In the genomic region with DNA sequence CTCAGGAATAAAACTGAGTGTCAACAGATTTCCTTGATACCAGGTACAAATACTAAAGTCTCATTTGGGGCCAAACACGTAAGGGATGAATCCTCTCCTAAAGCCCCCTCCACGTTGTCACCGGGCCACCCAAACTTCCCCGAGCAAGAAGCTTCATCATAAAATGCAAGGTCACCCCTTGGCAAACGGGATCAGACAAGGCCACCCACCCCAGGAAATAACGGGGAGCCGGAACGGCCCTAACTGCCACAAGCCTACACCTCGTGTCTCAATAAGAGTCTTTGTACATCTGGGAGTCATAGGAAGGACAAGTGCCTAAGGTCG, we compare ENCODE assay signal across 9 cellular contexts. TPM values are rescaled to one million over a fixed set of nuclear protein-coding genes. Genes with fewer than 3 reads are reported as not detected.
A peak's percentile ranks its signal among the peaks of the same experiment; 100 is the strongest.
DNase-seq lines count a peak whose midpoint lies in the region; ATAC-seq and TF ChIP-seq lines count a peak whose summit lies in the region.
"Had no signal": no experiment of that assay in that cellular context is flagged by ENCODE, and none has a peak within 500 bp of the region (broad histone marks: within the 10 kb centered on the region; RNA-seq: fewer than 3 reads in every experiment).

No MANE protein-coding gene starts in this region.

- H3K27ac ChIP-seq in angular gyrus (ENCODE audit: low read depth, low read length) = peak overlapping the region; percentile 87
- peak overlapping the region; percentile 89 for H3K27ac ChIP-seq in layer of hippocampus (ENCODE audit: low read depth, low read length)
- peak overlapping the region; percentile 87 to 94 for H3K27ac ChIP-seq in thoracic aorta

- H3K4me3 ChIP-seq in thoracic aorta = peak overlapping the region; percentile 86

- peak; percentile 21 for DNase-seq in activated CD4-positive, alpha-beta T cell treated with anti-CD3 and anti-CD28 coated beads for 48 hours
- DNase-seq in activated CD4-positive, alpha-beta T cell treated with anti-CD3 and anti-CD28 coated beads, Interleukin-2, amount 50 U/mL, for 1 hour = no peak
- DNase-seq in thoracic aorta (ENCODE audit: low spot score) = no peak
- no peak for DNase-seq in central memory CD4-positive, alpha-beta T cell
- no peak for DNase-seq in NCI-H524 (lab: John Stamatoyannopoulos, UW)

- TF ChIP-seq CTCF in thoracic aorta (IDR thresholded peaks at IDR 0.05) = no peak

- H3K27me3 ChIP-seq in layer of hippocampus (ENCODE audit: control insufficient read depth, insufficient read depth, low read length) (no peaks in the 10 kb centered on the region), thoracic aorta (replicated peaks; ENCODE audit: insufficient read depth) (no peaks in the 10 kb centered on the region)

- ATAC-seq in thoracic aorta (ENCODE audit: insufficient number of reproducible peaks, low FRiP score, low read depth) = no peak
- no peak for ATAC-seq in HG03342 (IDR thresholded peaks at IDR 0.05; ENCODE audit: unreplicated experiment)

- H3K36me3 ChIP-seq in thoracic aorta = peaks cover 46% of the 10 kb centered on the region

- H3K9me3 ChIP-seq in thoracic aorta = no peaks in the 10 kb centered on the region

- peaks cover 32 to 44% of the 10 kb centered on the region in 2 donors for H3K4me1 ChIP-seq in thoracic aorta (ENCODE audit: control insufficient read depth in 1 of 2, low read depth in 2 of 2)

RNA-seq across cellular contexts. Expression of gene EEF2, which starts 0.7 kb away (rescaled TPM):
- total RNA-seq in thoracic aorta = 1,000 to 10,000 TPM; 1,268 to 1,436 TPM

RNA-seq across cellular contexts. Expression of gene DAPK3, which starts 13.6 kb away (rescaled TPM):
- total RNA-seq in thoracic aorta = 100 to 1,000 TPM; 167 to 241 TPM

RNA-seq across cellular contexts. Expression of gene PIAS4, which starts 23.0 kb away (rescaled TPM):
- total RNA-seq in thoracic aorta = 10 to 100 TPM; 10.2 to 32.2 TPM

RNA-seq across cellular contexts. Expression of gene NMRK2, which starts 51.7 kb away (rescaled TPM):
- total RNA-seq in thoracic aorta = 1 to 10 TPM in 1 of 2 donors, not detected in 1; 1.8 TPM
- total RNA-seq: Daoy had no signal
